In genomic region chr15:26082069-26082832, GRCh38 we compare ENCODE assay signal across 8 cellular contexts.
DNase-seq lines count a peak whose midpoint lies in the region; ATAC-seq and TF ChIP-seq lines count a peak whose summit lies in the region.

No MANE protein-coding gene starts in this region.

- no peaks in the 10 kb centered on the region for H3F3A ChIP-seq in SU-DHL-6 (ENCODE audit: insufficient read depth)

- no peaks in the 10 kb centered on the region for H3K36me3 Mint-ChIP-seq in HFFc6 (ENCODE audit: low read depth)
- H3K36me3 Mint-ChIP-seq in activated naive CD8-positive, alpha-beta T cell treated with anti-CD3 and anti-CD28 coated beads, Interleukin-2, amount 50 U/mL, for 24 hours (ENCODE audit: low read depth), result peaks cover 2% of the 10 kb centered on the region
- H3K36me3 Mint-ChIP-seq in osteocyte (ENCODE audit: unreplicated experiment), result no peaks in the 10 kb centered on the region

- H3K36me3 ChIP-seq in SU-DHL-6 (ENCODE audit: low read length) (no peaks in the 10 kb centered on the region), thoracic aorta (no peaks in the 10 kb centered on the region)

- DNase-seq in GM03348 (ENCODE audit: low spot score) (peak; percentile 96), HFFc6 (peak; percentile 95), NCI-H1092 (lab: John Stamatoyannopoulos, UW) (peak; percentile 94), Right ventricle myocardium superior (peak; percentile 97), osteocyte (ENCODE audit: extremely low spot score, unreplicated experiment) (peak; percentile 99), thoracic aorta (ENCODE audit: low spot score) (peak; percentile 89)
- peak; percentile 94 for DNase-seq in activated naive CD8-positive, alpha-beta T cell treated with anti-CD3 and anti-CD28 coated beads, Interleukin-2, amount 50 U/mL, for 24 hours

- H3K79me2 ChIP-seq in SU-DHL-6 (ENCODE audit: insufficient read depth, low read length), result no peaks in the 10 kb centered on the region

- H3K4me1 Mint-ChIP-seq in HFFc6 (ENCODE audit: low read depth) (peaks cover 66% of the 10 kb centered on the region), osteocyte (ENCODE audit: unreplicated experiment) (peaks cover 15% of the 10 kb centered on the region)
- peaks cover 27% of the 10 kb centered on the region for H3K4me1 Mint-ChIP-seq in activated naive CD8-positive, alpha-beta T cell treated with anti-CD3 and anti-CD28 coated beads, Interleukin-2, amount 50 U/mL, for 24 hours

- H2AFZ ChIP-seq in SU-DHL-6 (ENCODE audit: low read depth, low read length, severe bottlenecking), result peak overlapping the region; percentile 73

- H3K4me3 ChIP-seq in SU-DHL-6 (ENCODE audit: insufficient read depth, low read length, poor library complexity, severe bottlenecking) (peak overlapping the region; percentile 48), thoracic aorta (peak overlapping the region; percentile 98)

- intact Hi-C loops in Right ventricle myocardium superior (cut with DNase I), result no loop called here

- peak; percentile 97 for ATAC-seq in activated naive CD8-positive, alpha-beta T cell treated with anti-CD3 and anti-CD28 coated beads, Interleukin-2, amount 50 U/mL, for 24 hours
- peak; percentile 100 for ATAC-seq in Right ventricle myocardium superior (ENCODE audit: poor library complexity)
- peak; percentile 97 for ATAC-seq in thoracic aorta (ENCODE audit: insufficient number of reproducible peaks, low FRiP score, low read depth)

- H3K27me3 Mint-ChIP-seq in HFFc6 (ENCODE audit: insufficient read depth) (peaks cover 3% of the 10 kb centered on the region), osteocyte (ENCODE audit: unreplicated experiment) (peaks cover 8% of the 10 kb centered on the region)
- peaks cover 3% of the 10 kb centered on the region for H3K27me3 Mint-ChIP-seq in activated naive CD8-positive, alpha-beta T cell treated with anti-CD3 and anti-CD28 coated beads, Interleukin-2, amount 50 U/mL, for 24 hours

- peak overlapping the region; percentile 84 for H3K27ac Mint-ChIP-seq in HFFc6
- peak overlapping the region; percentile 97 for H3K27ac Mint-ChIP-seq in activated naive CD8-positive, alpha-beta T cell treated with anti-CD3 and anti-CD28 coated beads, Interleukin-2, amount 50 U/mL, for 24 hours
- H3K27ac Mint-ChIP-seq in osteocyte (ENCODE audit: unreplicated experiment), result peak overlapping the region; percentile 89

- H3K27ac ChIP-seq in SU-DHL-6 (ENCODE audit: low read depth, low read length) (no peak overlapping the region), thoracic aorta (peak overlapping the region; percentile 86 to 93)

- no peak for TF ChIP-seq CTCF in HFFc6 (IDR thresholded peaks at IDR 0.05)
- TF ChIP-seq CTCF in SU-DHL-6 (IDR thresholded peaks at IDR 0.05; ENCODE audit: insufficient read depth, low read length, poor library complexity, severe bottlenecking), result no peak
- TF ChIP-seq CTCF in osteocyte (IDR thresholded peaks at IDR 0.05), result no peak
- TF ChIP-seq CTCF in thoracic aorta (IDR thresholded peaks at IDR 0.05), result peak; percentile 15

- no peaks in the 10 kb centered on the region for H3K27me3 ChIP-seq in SU-DHL-6 (ENCODE audit: low read length)
- H3K27me3 ChIP-seq in thoracic aorta (replicated peaks; ENCODE audit: insufficient read depth), result no peaks in the 10 kb centered on the region

- H3K9me3 ChIP-seq in SU-DHL-6 (ENCODE audit: insufficient read depth, low read length), result no peaks in the 10 kb centered on the region
- no peaks in the 10 kb centered on the region for H3K9me3 ChIP-seq in thoracic aorta

- no peaks in the 10 kb centered on the region for H3K9me2 ChIP-seq in SU-DHL-6 (replicated peaks; ENCODE audit: insufficient read depth, low read length)

- no peaks in the 10 kb centered on the region for H4K20me1 ChIP-seq in SU-DHL-6 (ENCODE audit: low read depth, low read length)

- H3K4me2 ChIP-seq in SU-DHL-6 (ENCODE audit: low read depth, low read length, poor library complexity, severe bottlenecking), result peak overlapping the region; percentile 56

- no peaks in the 10 kb centered on the region for H3K9me3 Mint-ChIP-seq in HFFc6
- H3K9me3 Mint-ChIP-seq in activated naive CD8-positive, alpha-beta T cell treated with anti-CD3 and anti-CD28 coated beads, Interleukin-2, amount 50 U/mL, for 24 hours, result peaks cover 6% of the 10 kb centered on the region
- H3K9me3 Mint-ChIP-seq in osteocyte (ENCODE audit: unreplicated experiment), result no peaks in the 10 kb centered on the region

- H3K4me1 ChIP-seq in thoracic aorta (ENCODE audit: control insufficient read depth in 1 of 2, low read depth in 2 of 2), result peaks cover 5 to 12% of the 10 kb centered on the region in 2 donors

- H3K9ac ChIP-seq in SU-DHL-6 (ENCODE audit: low read length), result peak overlapping the region; percentile 61

- H3K4me3 Mint-ChIP-seq in HFFc6 (peak overlapping the region; percentile 87), osteocyte (ENCODE audit: unreplicated experiment) (peak overlapping the region; percentile 85)
- peak overlapping the region; percentile 85 for H3K4me3 Mint-ChIP-seq in activated naive CD8-positive, alpha-beta T cell treated with anti-CD3 and anti-CD28 coated beads, Interleukin-2, amount 50 U/mL, for 24 hours
